In genomic region chrX:25028726-25029125, GRCh38 we compare ENCODE assay signal across 20 cellular contexts. TPM values are rescaled to one million over a fixed set of nuclear protein-coding genes. Genes with fewer than 3 reads are reported as not detected.
DNase-seq lines count a peak whose midpoint lies in the region; ATAC-seq and TF ChIP-seq lines count a peak whose summit lies in the region.
"Had no signal": no experiment of that assay in that cellular context is flagged by ENCODE, and none has a peak within 500 bp of the region (broad histone marks: within the 10 kb centered on the region; RNA-seq: fewer than 3 reads in every experiment).

No MANE protein-coding gene starts in this region.

- peaks cover 1% of the 10 kb centered on the region for H3K27me3 ChIP-seq in mammary epithelial cell (ENCODE audit: insufficient read depth, low read length)
- H3K27me3 ChIP-seq in mesenchymal stem cell (ENCODE audit: control insufficient read depth in 1 of 2, insufficient read depth in 1 of 2, low read length in 2 of 2), result peaks cover 9 to 38% of the 10 kb centered on the region in 2 experiments
- peaks cover 4 to 34% of the 10 kb centered on the region in 2 donors for H3K27me3 ChIP-seq in left lung
- no peaks in the 10 kb centered on the region for H3K27me3 ChIP-seq in right atrium auricular region
- H3K27me3 ChIP-seq: vagina had no signal

- H3K9me3 ChIP-seq in mammary epithelial cell (replicated peaks; ENCODE audit: insufficient read depth, low read length), result no peaks in the 10 kb centered on the region
- H3K9me3 ChIP-seq in mesenchymal stem cell (ENCODE audit: control insufficient read depth, low read length), result no peaks in the 10 kb centered on the region
- no peaks in the 10 kb centered on the region for H3K9me3 ChIP-seq in left lung
- no peaks in the 10 kb centered on the region for H3K9me3 ChIP-seq in right atrium auricular region
- H3K9me3 ChIP-seq: BLaER1, vagina had no signal

- H2AFZ ChIP-seq in mammary epithelial cell (ENCODE audit: low read depth, low read length) (peak overlapping the region; percentile 81), mesenchymal stem cell (ENCODE audit: low read depth, low read length) (no peak overlapping the region)

- TF ChIP-seq CTCF in mammary epithelial cell (conservative IDR thresholded peaks at IDR 0.05 in 1 of 2, IDR thresholded peaks at IDR 0.05 in 1 of 2; ENCODE audit: extremely low read depth in 1 of 2, insufficient read depth in 1 of 2, low read depth in 1 of 2, low read length in 2 of 2) (no peak), GM13977 (IDR thresholded peaks at IDR 0.05; ENCODE audit: extremely low read depth, insufficient read depth, missing control alignments) (no peak), left lung (IDR thresholded peaks at IDR 0.05) (no peak), right atrium auricular region (IDR thresholded peaks at IDR 0.05) (no peak)

- H2BK5ac ChIP-seq in mesenchymal stem cell (ENCODE audit: low read depth, low read length, poor library complexity, severe bottlenecking), result no peak overlapping the region

- H3K27me3 Mint-ChIP-seq in activated CD4-positive, alpha-beta T cell treated with anti-CD3 and anti-CD28 coated beads, Interleukin-2, amount 10 ng/mL, durations not matched to agents 24 days and 14 days, result peaks cover 25% of the 10 kb centered on the region

- H3K4me2 ChIP-seq in mammary epithelial cell (ENCODE audit: insufficient read depth, low read depth, low read length) (peak overlapping the region; percentile 54), mesenchymal stem cell (ENCODE audit: low read length, poor library complexity, severe bottlenecking) (peak overlapping the region; percentile 34)
- H3K4me2 ChIP-seq: BLaER1 had no signal

- H3K27ac ChIP-seq in mammary epithelial cell (ENCODE audit: insufficient read depth, low read depth, low read length) (peak overlapping the region; percentile 47), mesenchymal stem cell (ENCODE audit: low read length, poor library complexity, severe bottlenecking) (no peak overlapping the region), left lung (no peak overlapping the region), right atrium auricular region (no peak overlapping the region)
- H3K27ac ChIP-seq: BLaER1, vagina had no signal

- H3K9ac ChIP-seq in mammary epithelial cell (ENCODE audit: insufficient read depth, low read length), result peak overlapping the region; percentile 12
- H3K9ac ChIP-seq in mesenchymal stem cell (ENCODE audit: low read length), result no peak overlapping the region
- H3K9ac ChIP-seq: BLaER1 had no signal

- no peak overlapping the region for H3K4me3 ChIP-seq in mammary epithelial cell (replicated peaks in 1 of 3; ENCODE audit: insufficient read depth in 1 of 3, low read depth in 2 of 3, low read length in 3 of 3)
- no peak overlapping the region for H3K4me3 ChIP-seq in mesenchymal stem cell (ENCODE audit: insufficient read depth in 1 of 2, low read depth in 1 of 2, low read length in 2 of 2)
- H3K4me3 ChIP-seq in left lung, result no peak overlapping the region
- no peak overlapping the region for H3K4me3 ChIP-seq in right atrium auricular region
- H3K4me3 ChIP-seq: BLaER1, vagina had no signal

- no peaks in the 10 kb centered on the region for H3K79me2 ChIP-seq in mammary epithelial cell (ENCODE audit: insufficient read depth, low read length)

- H3K36me3 Mint-ChIP-seq in activated CD4-positive, alpha-beta T cell treated with anti-CD3 and anti-CD28 coated beads, Interleukin-2, amount 10 ng/mL, durations not matched to agents 24 days and 14 days (ENCODE audit: low read depth), result no peaks in the 10 kb centered on the region
- H3K36me3 Mint-ChIP-seq: activated CD8-positive, alpha-beta memory T cell treated with anti-CD3 and anti-CD28 coated beads, Interleukin-2, amount 10 ng/mL, durations not matched to agents 7 days and 5 days had no signal

- no peaks in the 10 kb centered on the region for H3K9me3 Mint-ChIP-seq in activated CD4-positive, alpha-beta T cell treated with anti-CD3 and anti-CD28 coated beads, Interleukin-2, amount 10 ng/mL, durations not matched to agents 24 days and 14 days
- H3K9me3 Mint-ChIP-seq: effector memory CD8-positive, alpha-beta T cell; H9 had no signal

- dilution Hi-C loops in mammary epithelial cell (cut with HindIII; ENCODE audit: low sequenced_read_pairs), result no loop called here

- no TSS peak for BruUV-seq in mammary epithelial cell (replicated peaks; lab: Mats Ljungman, UMichigan)

- no peak overlapping the region for H2AK5ac ChIP-seq in mesenchymal stem cell (ENCODE audit: low read length, severe bottlenecking)

- H3K4me1 ChIP-seq in mammary epithelial cell (ENCODE audit: insufficient read depth, low read length), result peaks cover 18% of the 10 kb centered on the region
- peaks cover 2% of the 10 kb centered on the region for H3K4me1 ChIP-seq in mesenchymal stem cell (ENCODE audit: control insufficient read depth, insufficient read depth, low read depth, low read length)
- H3K4me1 ChIP-seq in left lung, result no peaks in the 10 kb centered on the region
- no peaks in the 10 kb centered on the region for H3K4me1 ChIP-seq in right atrium auricular region
- H3K4me1 ChIP-seq: BLaER1, vagina had no signal

- H4K8ac ChIP-seq in mesenchymal stem cell (ENCODE audit: low read length), result no peak overlapping the region

- H3K27ac Mint-ChIP-seq in activated CD4-positive, alpha-beta T cell treated with anti-CD3 and anti-CD28 coated beads, Interleukin-2, amount 10 ng/mL, durations not matched to agents 24 days and 14 days, result no peak overlapping the region
- H3K27ac Mint-ChIP-seq: activated CD8-positive, alpha-beta memory T cell treated with anti-CD3 and anti-CD28 coated beads, Interleukin-2, amount 10 ng/mL, durations not matched to agents 7 days and 5 days; effector memory CD8-positive, alpha-beta T cell; H9 had no signal

- WGBS in mammary epithelial cell (ENCODE audit: low coverage, missing lambda C conversion rate), result 26% methylated on average over 7 of the region's 7 CpGs
- 100% methylated on average over 2 of the region's 7 CpGs for WGBS in mesenchymal stem cell

- ATAC-seq in left lung, result no peak
- ATAC-seq: activated CD8-positive, alpha-beta memory T cell treated with anti-CD3 and anti-CD28 coated beads, Interleukin-2, amount 10 ng/mL, durations not matched to agents 7 days and 5 days; effector memory CD8-positive, alpha-beta T cell had no signal

- no peak overlapping the region for H3K14ac ChIP-seq in mesenchymal stem cell (ENCODE audit: low read length in 2 of 2)

- H2BK12ac ChIP-seq in mesenchymal stem cell (ENCODE audit: low read length in 2 of 2), result no peak overlapping the region

- H3K4me3 Mint-ChIP-seq in activated CD4-positive, alpha-beta T cell treated with anti-CD3 and anti-CD28 coated beads, Interleukin-2, amount 10 ng/mL, durations not matched to agents 24 days and 14 days, result no peak overlapping the region
- H3K4me3 Mint-ChIP-seq: activated CD8-positive, alpha-beta memory T cell treated with anti-CD3 and anti-CD28 coated beads, Interleukin-2, amount 10 ng/mL, durations not matched to agents 7 days and 5 days; effector memory CD8-positive, alpha-beta T cell; H9 had no signal

- no peak overlapping the region for H3K4ac ChIP-seq in mesenchymal stem cell (ENCODE audit: low read depth in 1 of 2, low read length in 2 of 2)

- intact Hi-C loops in mammary epithelial cell (cut with micrococcal nuclease), result loop anchor here (10.0 kb wide), 1 partner anchor 274 kb away; no protein-coding TSS in a partner anchor
- intact Hi-C loops in activated CD4-positive, alpha-beta T cell treated with anti-CD3 and anti-CD28 coated beads, Interleukin-2, amount 10 ng/mL, durations not matched to agents 24 days and 14 days (cut with micrococcal nuclease), result loop anchor here (10.0 kb wide), 1 partner anchor 274 kb away; no protein-coding TSS in a partner anchor
- intact Hi-C loops in left lung (cut with DNase I), result no loop called here

- H2BK120ac ChIP-seq in mesenchymal stem cell (ENCODE audit: low read depth, low read length), result no peak overlapping the region

- no peak overlapping the region for H3K18ac ChIP-seq in mesenchymal stem cell (ENCODE audit: low read depth in 1 of 2, low read length in 2 of 2)

- H3K4me1 Mint-ChIP-seq in activated CD4-positive, alpha-beta T cell treated with anti-CD3 and anti-CD28 coated beads, Interleukin-2, amount 10 ng/mL, durations not matched to agents 24 days and 14 days, result no peaks in the 10 kb centered on the region
- H3K4me1 Mint-ChIP-seq: activated CD8-positive, alpha-beta memory T cell treated with anti-CD3 and anti-CD28 coated beads, Interleukin-2, amount 10 ng/mL, durations not matched to agents 7 days and 5 days had no signal

- H3K23ac ChIP-seq in mesenchymal stem cell (ENCODE audit: low read length in 2 of 2), result no peak overlapping the region

- no peak overlapping the region for H2BK15ac ChIP-seq in mesenchymal stem cell (ENCODE audit: low read depth, poor library complexity, severe bottlenecking)

- H4K91ac ChIP-seq in mesenchymal stem cell (ENCODE audit: low read length), result no peak overlapping the region

- H3K36me3 ChIP-seq in mammary epithelial cell (ENCODE audit: insufficient read depth, low read length), result no peaks in the 10 kb centered on the region
- no peaks in the 10 kb centered on the region for H3K36me3 ChIP-seq in mesenchymal stem cell (ENCODE audit: control insufficient read depth in 1 of 2, insufficient read depth in 2 of 2, low read depth in 1 of 2, low read length in 2 of 2)
- no peaks in the 10 kb centered on the region for H3K36me3 ChIP-seq in left lung
- H3K36me3 ChIP-seq in right atrium auricular region, result no peaks in the 10 kb centered on the region
- H3K36me3 ChIP-seq: BLaER1, vagina had no signal

- in situ Hi-C loops in mammary epithelial cell (cut with MboI; ENCODE audit: low sequenced_read_pairs in 2 of 2) (no loop called here), GM13977 (cut with MboI; ENCODE audit: low pct_unique_long_range_greater_than_20kb, low sequenced_read_pairs, unreplicated experiment) (no loop called here)

- H4K20me1 ChIP-seq in mammary epithelial cell (ENCODE audit: insufficient read depth, low read length), result no peaks in the 10 kb centered on the region

- DNase-seq in EH (ENCODE audit: low read depth), result peak; percentile 64
- DNase-seq in NCI-H146 treated with DMSO at 0.1 percent for 48 hours (lab: John Stamatoyannopoulos, UW; ENCODE audit: unreplicated experiment), result peak; percentile 3
- peak; percentile 71 for DNase-seq in mammary epithelial cell
- no peak for DNase-seq in mesenchymal stem cell
- no peak for DNase-seq in GM13977 (ENCODE audit: low spot score)
- DNase-seq in activated CD4-positive, alpha-beta T cell treated with anti-CD3 and anti-CD28 coated beads, Interleukin-2, amount 10 ng/mL, durations not matched to agents 24 days and 14 days, result no peak
- DNase-seq in left lung, result no peak
- no peak for DNase-seq in right atrium auricular region (ENCODE audit: low spot score)
- DNase-seq: activated CD8-positive, alpha-beta memory T cell treated with anti-CD3 and anti-CD28 coated beads, Interleukin-2, amount 10 ng/mL, durations not matched to agents 7 days and 5 days; DND-41; effector memory CD8-positive, alpha-beta T cell; H9; head of caudate nucleus; kidney; NCI-H187; NCI-H510A; occipital lobe had no signal

- no peaks in the 10 kb centered on the region for H3K79me1 ChIP-seq in mesenchymal stem cell (replicated peaks; ENCODE audit: low read length, poor library complexity, severe bottlenecking)

- CTCF ChIA-PET in mammary epithelial cell (lab: Charles Lee; ENCODE audit: low non-redundant PET), result interaction anchor here (0.6 to 0.9 kb wide), 4 partner anchors 20 to 974 kb away, joined by 3 to 9 read pairs (median 4); partner anchors contain the start of gene EIF2S3

RNA-seq across cellular contexts. Expression of gene ARX, which starts 13.0 kb away (rescaled TPM):
- not detected for total RNA-seq in mammary epithelial cell
- not detected for polyA plus RNA-seq in mammary epithelial cell
- not detected for polyA minus RNA-seq in mammary epithelial cell
- polyA plus RNA-seq in mesenchymal stem cell (2013, experiment 1 of 2), result not detected
- polyA plus RNA-seq in mesenchymal stem cell (2013, experiment 2 of 2), result not detected
- not detected in 2 replicates for total RNA-seq in activated CD4-positive, alpha-beta T cell treated with anti-CD3 and anti-CD28 coated beads, Interleukin-2, amount 10 ng/mL, durations not matched to agents 24 days and 14 days
- total RNA-seq in left lung, result under 1 TPM in 1 of 2 donors, not detected in 1; 0.26 TPM
- not detected for total RNA-seq in right atrium auricular region
- total RNA-seq: activated CD8-positive, alpha-beta memory T cell treated with anti-CD3 and anti-CD28 coated beads, Interleukin-2, amount 10 ng/mL, durations not matched to agents 7 days and 5 days; cardiac septum; vagina had no signal

Comparison
In these comparisons a context has a peak if more than half of its experiments do, and no peak if none do; other contexts are left out.
1. DNase-seq: peak in EH (single experiment), NCI-H146 treated with DMSO at 0.1 percent for 48 hours (single experiment) and mammary epithelial cell (single experiment); none in mesenchymal stem cell (single experiment), GM13977 (single experiment), activated CD4-positive, alpha-beta T cell treated with anti-CD3 and anti-CD28 coated beads, Interleukin-2, amount 10 ng/mL, durations not matched to agents 24 days and 14 days (single experiment), left lung (0 of 2) and right atrium auricular region (single experiment).
2. intact Hi-C loops: an anchor here in mammary epithelial cell (10.0 kb wide) and activated CD4-positive, alpha-beta T cell treated with anti-CD3 and anti-CD28 coated beads, Interleukin-2, amount 10 ng/mL, durations not matched to agents 24 days and 14 days (10.0 kb wide); none called in left lung.